In genomic region chr2:215506604-215506990, GRCh38 we compare ENCODE assay signal across 2 cellular contexts.
TF ChIP-seq lines count a peak whose summit lies in the region.

No MANE protein-coding gene starts in this region.

TF ChIP-seq in GM12878, 131 proteins besides CTCF, POLR2A, EP300 and RAD21 (continued from another document):
- TF ChIP-seq MYB (IDR thresholded peaks at IDR 0.05; ENCODE audit: borderline replicate concordance, low read depth, low read length), result no peak

TF ChIP-seq in liver, 16 proteins besides CTCF, POLR2A, EP300 and RAD21 (continued from another document):
- TF ChIP-seq MAX (IDR thresholded peaks at IDR 0.05) (no peak), REST (IDR thresholded peaks at IDR 0.05) (no peak), NR2F2 (IDR thresholded peaks at IDR 0.05) (no peak), HNF4A (conservative IDR thresholded peaks at IDR 0.05) (no peak), FOXA2 (IDR thresholded peaks at IDR 0.05) (no peak), EGR1 (IDR thresholded peaks at IDR 0.05; ENCODE audit: low read depth in 2 of 2) (no peak), RXRA (IDR thresholded peaks at IDR 0.05) (no peak), GABPA (IDR thresholded peaks at IDR 0.05 in 1 of 2, conservative IDR thresholded peaks at IDR 0.05 in 1 of 2) (no peak), ZBTB33 (IDR thresholded peaks at IDR 0.05) (no peak)
